Comparison of ENCODE assay signal across 9 cellular contexts in genomic region chr17:81735181-81736102, GRCh38. TPM values are rescaled to one million over a fixed set of nuclear protein-coding genes. Genes with fewer than 3 reads are reported as not detected.
DNase-seq lines count a peak whose midpoint lies in the region; ATAC-seq, FAIRE-seq and TF ChIP-seq lines count a peak whose summit lies in the region.
"Had no signal": no experiment of that assay in that cellular context is flagged by ENCODE, and none has a peak within 500 bp of the region (broad histone marks: within the 10 kb centered on the region; RNA-seq: fewer than 3 reads in every experiment).

No MANE protein-coding gene starts in this region.

- H3K27ac Mint-ChIP-seq in WTC11 = 0 out of 2 replicates have a peak overlapping the region, but pooled peaks have one; percentile 12

- no peaks in the 10 kb centered on the region for H3K36me3 ChIP-seq in HepG2 (replicated peaks in 1 of 2; ENCODE audit: control insufficient read depth in 1 of 2, insufficient read depth in 2 of 2, low read length in 2 of 2)

- H3K4me1 ChIP-seq in HepG2 (ENCODE audit: insufficient read depth, low read length) = peaks cover 45% of the 10 kb centered on the region

- H3K27ac ChIP-seq in HepG2 (ENCODE audit: extremely low read length, insufficient read depth, low read length) = no peak overlapping the region

- H3K36me3 Mint-ChIP-seq in WTC11 = no peaks in the 10 kb centered on the region

- peak overlapping the region; percentile 69 for H3K4me2 ChIP-seq in HepG2 (ENCODE audit: low read depth, low read length)

- H4K20me1 ChIP-seq in HepG2 (ENCODE audit: insufficient read depth, low read length) = no peaks in the 10 kb centered on the region

- TF ChIP-seq EP300 in HepG2 (IDR thresholded peaks at IDR 0.05; ENCODE audit: low read depth in 2 of 2, low read length in 2 of 2) (no peak), HepG2 (CRISPR knock-in tag; IDR thresholded peaks at IDR 0.05; ENCODE audit: borderline replicate concordance) (no peak)

- CTCF ChIA-PET in WTC11 (lab: Charles Lee) (interaction anchor here (0.6 to 1.4 kb wide), 10 partner anchors 42 to 182 kb away, joined by 3 to 7 read pairs (median 4); partner anchors contain the start of gene SIRT7), HepG2 (lab: Yijun Ruan, JAX; ENCODE audit: low intra/inter-chr PET ratio, low total read pairs) (no interaction called here)

- FAIRE-seq in HepG2 (lab: Jason Lieb, UNC) = peak; percentile 42
- FAIRE-seq: TTC549 had no signal

- H3K27me3 Mint-ChIP-seq in WTC11 (ENCODE audit: low read depth) = no peaks in the 10 kb centered on the region

- no peak overlapping the region for H3K9ac ChIP-seq in HepG2 (ENCODE audit: insufficient read depth, low read depth, low read length)

- TF ChIP-seq CTCF in WTC11 (IDR thresholded peaks at IDR 0.05) (no peak), HepG2 (CRISPR knock-in tag; IDR thresholded peaks at IDR 0.05) (no peak)

- H3K27me3 ChIP-seq in HepG2 (ENCODE audit: control insufficient read depth in 1 of 2, insufficient read depth in 2 of 2, low read length in 2 of 2) = peaks cover 9 to 65% of the 10 kb centered on the region in 2 experiments

- no peaks in the 10 kb centered on the region for H3K9me3 ChIP-seq in HepG2 (ENCODE audit: low read length)

- WGBS in HepG2 (ENCODE audit: low lambda C conversion rate) = 19% methylated on average over 17 of the region's 35 CpGs

- no peaks in the 10 kb centered on the region for H3K9me3 Mint-ChIP-seq in WTC11

- no peaks in the 10 kb centered on the region for H3K79me2 ChIP-seq in HepG2 (ENCODE audit: insufficient read depth, low read length)

- H3K4me3 ChIP-seq in HepG2 (replicated peaks in 1 of 3; ENCODE audit: insufficient read depth in 1 of 3, low read depth in 2 of 3, low read length in 3 of 3) = peak overlapping the region in 1 of 3 experiments; percentile 57; a peak in 1 of 6 replicates

- no TSS peak for BruUV-seq in HepG2 (replicated peaks; lab: Mats Ljungman, UMichigan)

- H3K4me1 Mint-ChIP-seq in WTC11 = peaks cover 24% of the 10 kb centered on the region

- in situ Hi-C loops in HepG2 (cut with HindIII; ENCODE audit: extremely low pct_ligation_motif_present, low pct_unique_long_range_greater_than_20kb) = no loop called here

- H2AFZ ChIP-seq in HepG2 (ENCODE audit: low read length) = no peak overlapping the region

- no peak for TF ChIP-seq RAD21 in HepG2 (CRISPR knock-in tag; IDR thresholded peaks at IDR 0.05)

- POLR2A ChIA-PET in WTC11 (lab: Charles Lee) (no interaction called here), HepG2 (lab: Yijun Ruan, JAX) (interaction anchor here (0.9 to 2.0 kb wide), 8 partner anchors 8 to 363 kb away, joined by 3 to 15 read pairs (median 4); partner anchors contain the start of genes FASN, MCRIP1 and P4HB)

- ATAC-seq in WTC11 (no peak), HepG2 (peak; percentile 37), GM21737 (IDR thresholded peaks at IDR 0.05; ENCODE audit: unreplicated experiment) (no peak)

- no peak overlapping the region for H3K4me3 Mint-ChIP-seq in WTC11

- no peak for TF ChIP-seq POLR2A in HepG2 (IDR thresholded peaks at IDR 0.05; ENCODE audit: insufficient read depth in 1 of 2, low read depth in 2 of 2, low read length in 2 of 2)

- intact Hi-C loops in HepG2 (cut with micrococcal nuclease; ENCODE audit: unreplicated experiment) = no loop called here

- peak; percentile 42 for DNase-seq in NCI-H146 (lab: John Stamatoyannopoulos, UW)
- no peak for DNase-seq in NCI-H146 treated with DMSO at 0.1 percent for 48 hours (lab: John Stamatoyannopoulos, UW; ENCODE audit: unreplicated experiment)
- peak; percentile 91 to 95 for DNase-seq in Kasumi-1 (lab: John Stamatoyannopoulos, UW)
- no peak for DNase-seq in WTC11 (ENCODE audit: low spot score)
- no peak for DNase-seq in HepG2 (ENCODE audit: low spot score)
- DNase-seq in NCI-H1930 (lab: John Stamatoyannopoulos, UW) = no peak
- DNase-seq in GM19240 (ENCODE audit: insufficient read length, low spot score) = no peak

RNA-seq across cellular contexts. Expression of gene SLC25A10, which starts 23.4 kb away (rescaled TPM):
- total RNA-seq in WTC11 (2021) (34.0 to 38.7 TPM (median 37.9 TPM) in 3 replicates), HepG2 (2016; rRNA removed; fragmentation: Illumina TruSeq; extraction: Trizol) (111 and 140 TPM in 2 replicates)
- total RNA-seq in HepG2 (2016; cell fraction: cytosol; rRNA removed; fragmentation: Illumina TruSeq; extraction: Trizol; ENCODE audit: low read depth) = 76.5 and 89.9 TPM in 2 replicates
- total RNA-seq in HepG2 (2016; cell fraction: insoluble cytoplasmic fraction; rRNA removed; fragmentation: Illumina TruSeq; extraction: Trizol) = 100 and 147 TPM in 2 replicates
- total RNA-seq in HepG2 (2016; cell fraction: membrane; rRNA removed; fragmentation: Illumina TruSeq; extraction: Trizol) = 143 and 165 TPM in 2 replicates
- 53.5 and 61.2 TPM in 2 replicates for total RNA-seq in HepG2 (2016; cell fraction: nucleus; rRNA removed; fragmentation: Illumina TruSeq; extraction: Trizol)
- polyA plus RNA-seq in HepG2 (2011; rRNA removed) = 46.5 and 59.7 TPM in 2 replicates
- polyA plus RNA-seq in HepG2 (2011; cell fraction: cytosol; rRNA removed) = 37.0 and 59.3 TPM in 2 replicates
- 97.5 and 120 TPM in 2 replicates for polyA plus RNA-seq in HepG2 (2011; cell fraction: nucleus; rRNA removed)
- 28.3 and 32.0 TPM in 2 replicates for polyA plus RNA-seq in HepG2 (2012)
- 77.4 and 92.5 TPM in 2 replicates for polyA plus RNA-seq in HepG2 (2016; cell fraction: cytosol; fragmentation: Illumina TruSeq; extraction: Trizol; ENCODE audit: low read depth)
- polyA plus RNA-seq in HepG2 (2016; cell fraction: insoluble cytoplasmic fraction; fragmentation: Illumina TruSeq; extraction: Trizol; ENCODE audit: low read depth) = 90.7 and 117 TPM in 2 replicates
- 117 and 123 TPM in 2 replicates for polyA plus RNA-seq in HepG2 (2016; cell fraction: membrane; fragmentation: Illumina TruSeq; extraction: Trizol; ENCODE audit: low read depth)
- polyA plus RNA-seq in HepG2 (2016; cell fraction: nucleus; fragmentation: Illumina TruSeq; extraction: Trizol; ENCODE audit: insufficient read depth, low read depth) = 106 and 108 TPM in 2 replicates
- 55.9 and 103 TPM in 2 replicates for polyA minus RNA-seq in HepG2 (2011; rRNA and poly(A)+ RNA removed; ENCODE audit: low replicate concordance)
- 23.3 and 25.9 TPM in 2 replicates for polyA minus RNA-seq in HepG2 (2011; cell fraction: cytosol; rRNA and poly(A)+ RNA removed)
- polyA minus RNA-seq in HepG2 (2011; cell fraction: nucleus; rRNA and poly(A)+ RNA removed) = 32.0 and 34.5 TPM in 2 replicates

RNA-seq across cellular contexts. Expression of gene MRPL12, which starts 32.3 kb away (rescaled TPM):
- total RNA-seq in WTC11 (2021) = 134 to 139 TPM (median 136 TPM) in 3 replicates
- total RNA-seq in HepG2 (2016; rRNA removed; fragmentation: Illumina TruSeq; extraction: Trizol) = 39.1 and 72.5 TPM in 2 replicates
- total RNA-seq in HepG2 (2016; cell fraction: cytosol; rRNA removed; fragmentation: Illumina TruSeq; extraction: Trizol; ENCODE audit: low read depth) = 76.8 and 84.3 TPM in 2 replicates
- total RNA-seq in HepG2 (2016; cell fraction: insoluble cytoplasmic fraction; rRNA removed; fragmentation: Illumina TruSeq; extraction: Trizol) = 47.2 and 70.7 TPM in 2 replicates
- 95.6 and 107 TPM in 2 replicates for total RNA-seq in HepG2 (2016; cell fraction: membrane; rRNA removed; fragmentation: Illumina TruSeq; extraction: Trizol)
- total RNA-seq in HepG2 (2016; cell fraction: nucleus; rRNA removed; fragmentation: Illumina TruSeq; extraction: Trizol) = 26.8 and 29.8 TPM in 2 replicates
- polyA plus RNA-seq in HepG2 (2011; rRNA removed) = 94.1 and 112 TPM in 2 replicates
- polyA plus RNA-seq in HepG2 (2011; cell fraction: cytosol; rRNA removed) = 137 and 215 TPM in 2 replicates
- polyA plus RNA-seq in HepG2 (2011; cell fraction: nucleus; rRNA removed) = 94.6 and 96.1 TPM in 2 replicates
- polyA plus RNA-seq in HepG2 (2012) = 83.0 and 86.6 TPM in 2 replicates
- polyA plus RNA-seq in HepG2 (2016; cell fraction: cytosol; fragmentation: Illumina TruSeq; extraction: Trizol; ENCODE audit: low read depth) = 367 and 487 TPM in 2 replicates
- 281 and 289 TPM in 2 replicates for polyA plus RNA-seq in HepG2 (2016; cell fraction: insoluble cytoplasmic fraction; fragmentation: Illumina TruSeq; extraction: Trizol; ENCODE audit: low read depth)
- 273 and 345 TPM in 2 replicates for polyA plus RNA-seq in HepG2 (2016; cell fraction: membrane; fragmentation: Illumina TruSeq; extraction: Trizol; ENCODE audit: low read depth)
- 148 and 167 TPM in 2 replicates for polyA plus RNA-seq in HepG2 (2016; cell fraction: nucleus; fragmentation: Illumina TruSeq; extraction: Trizol; ENCODE audit: insufficient read depth, low read depth)
- polyA minus RNA-seq in HepG2 (2011; rRNA and poly(A)+ RNA removed; ENCODE audit: low replicate concordance) = 58.6 and 62.0 TPM in 2 replicates
- polyA minus RNA-seq in HepG2 (2011; cell fraction: cytosol; rRNA and poly(A)+ RNA removed) = 34.6 and 36.8 TPM in 2 replicates
- 24.0 and 29.4 TPM in 2 replicates for polyA minus RNA-seq in HepG2 (2011; cell fraction: nucleus; rRNA and poly(A)+ RNA removed)

RNA-seq across cellular contexts. Expression of gene HGS, which starts 51.6 kb away (rescaled TPM):
- 83.7 to 113 TPM (median 90.8 TPM) in 3 replicates for total RNA-seq in WTC11 (2021)
- 54.1 and 73.3 TPM in 2 replicates for total RNA-seq in HepG2 (2016; rRNA removed; fragmentation: Illumina TruSeq; extraction: Trizol)
- total RNA-seq in HepG2 (2016; cell fraction: cytosol; rRNA removed; fragmentation: Illumina TruSeq; extraction: Trizol; ENCODE audit: low read depth) = 23.7 and 25.3 TPM in 2 replicates
- total RNA-seq in HepG2 (2016; cell fraction: insoluble cytoplasmic fraction; rRNA removed; fragmentation: Illumina TruSeq; extraction: Trizol) = 46.3 and 75.5 TPM in 2 replicates
- total RNA-seq in HepG2 (2016; cell fraction: membrane; rRNA removed; fragmentation: Illumina TruSeq; extraction: Trizol) = 26.2 and 27.2 TPM in 2 replicates
- total RNA-seq in HepG2 (2016; cell fraction: nucleus; rRNA removed; fragmentation: Illumina TruSeq; extraction: Trizol) = 61.6 and 70.3 TPM in 2 replicates
- polyA plus RNA-seq in HepG2 (2011; rRNA removed) = 78.1 and 85.3 TPM in 2 replicates
- 23.0 and 37.1 TPM in 2 replicates for polyA plus RNA-seq in HepG2 (2011; cell fraction: cytosol; rRNA removed)
- 599 and 842 TPM in 2 replicates for polyA plus RNA-seq in HepG2 (2011; cell fraction: nucleus; rRNA removed)
- polyA plus RNA-seq in HepG2 (2012) = 50.3 and 58.5 TPM in 2 replicates
- polyA plus RNA-seq in HepG2 (2016; cell fraction: cytosol; fragmentation: Illumina TruSeq; extraction: Trizol; ENCODE audit: low read depth) = 10.3 and 14.6 TPM in 2 replicates
- polyA plus RNA-seq in HepG2 (2016; cell fraction: insoluble cytoplasmic fraction; fragmentation: Illumina TruSeq; extraction: Trizol; ENCODE audit: low read depth) = 49.0 and 65.5 TPM in 2 replicates
- 20.0 and 26.0 TPM in 2 replicates for polyA plus RNA-seq in HepG2 (2016; cell fraction: membrane; fragmentation: Illumina TruSeq; extraction: Trizol; ENCODE audit: low read depth)
- 239 and 240 TPM in 2 replicates for polyA plus RNA-seq in HepG2 (2016; cell fraction: nucleus; fragmentation: Illumina TruSeq; extraction: Trizol; ENCODE audit: insufficient read depth, low read depth)
- 124 and 132 TPM in 2 replicates for polyA minus RNA-seq in HepG2 (2011; rRNA and poly(A)+ RNA removed; ENCODE audit: low replicate concordance)
- 22.8 and 27.9 TPM in 2 replicates for polyA minus RNA-seq in HepG2 (2011; cell fraction: cytosol; rRNA and poly(A)+ RNA removed)
- polyA minus RNA-seq in HepG2 (2011; cell fraction: nucleus; rRNA and poly(A)+ RNA removed) = 76.9 and 79.1 TPM in 2 replicates

RNA-seq across cellular contexts. Expression of gene ARL16, which starts 51.8 kb away (rescaled TPM):
- total RNA-seq in WTC11 (2021) (44.7 to 46.7 TPM (median 45.4 TPM) in 3 replicates), HepG2 (2016; rRNA removed; fragmentation: Illumina TruSeq; extraction: Trizol) (18.8 and 20.8 TPM in 2 replicates)
- 17.5 and 20.2 TPM in 2 replicates for total RNA-seq in HepG2 (2016; cell fraction: cytosol; rRNA removed; fragmentation: Illumina TruSeq; extraction: Trizol; ENCODE audit: low read depth)
- 21.5 and 21.9 TPM in 2 replicates for total RNA-seq in HepG2 (2016; cell fraction: insoluble cytoplasmic fraction; rRNA removed; fragmentation: Illumina TruSeq; extraction: Trizol)
- 24.3 and 26.3 TPM in 2 replicates for total RNA-seq in HepG2 (2016; cell fraction: membrane; rRNA removed; fragmentation: Illumina TruSeq; extraction: Trizol)
- 10.5 and 14.3 TPM in 2 replicates for total RNA-seq in HepG2 (2016; cell fraction: nucleus; rRNA removed; fragmentation: Illumina TruSeq; extraction: Trizol)
- 30.8 and 32.1 TPM in 2 replicates for polyA plus RNA-seq in HepG2 (2011; rRNA removed)
- 30.7 and 36.8 TPM in 2 replicates for polyA plus RNA-seq in HepG2 (2011; cell fraction: cytosol; rRNA removed)
- polyA plus RNA-seq in HepG2 (2011; cell fraction: nucleus; rRNA removed) = 21.1 and 26.0 TPM in 2 replicates
- 16.3 and 19.8 TPM in 2 replicates for polyA plus RNA-seq in HepG2 (2012)
- polyA plus RNA-seq in HepG2 (2016; cell fraction: cytosol; fragmentation: Illumina TruSeq; extraction: Trizol; ENCODE audit: low read depth) = 22.8 and 26.9 TPM in 2 replicates
- 25.4 and 25.5 TPM in 2 replicates for polyA plus RNA-seq in HepG2 (2016; cell fraction: insoluble cytoplasmic fraction; fragmentation: Illumina TruSeq; extraction: Trizol; ENCODE audit: low read depth)
- polyA plus RNA-seq in HepG2 (2016; cell fraction: membrane; fragmentation: Illumina TruSeq; extraction: Trizol; ENCODE audit: low read depth) = 24.7 and 30.0 TPM in 2 replicates
- 41.6 and 53.5 TPM in 2 replicates for polyA plus RNA-seq in HepG2 (2016; cell fraction: nucleus; fragmentation: Illumina TruSeq; extraction: Trizol; ENCODE audit: insufficient read depth, low read depth)
- 17.2 and 24.1 TPM in 2 replicates for polyA minus RNA-seq in HepG2 (2011; rRNA and poly(A)+ RNA removed; ENCODE audit: low replicate concordance)
- 4.7 and 5.4 TPM in 2 replicates for polyA minus RNA-seq in HepG2 (2011; cell fraction: cytosol; rRNA and poly(A)+ RNA removed)
- polyA minus RNA-seq in HepG2 (2011; cell fraction: nucleus; rRNA and poly(A)+ RNA removed) = 10.7 and 14.5 TPM in 2 replicates

Comparison
In these comparisons a context has a peak if more than half of its experiments do, and no peak if none do; other contexts are left out.
1. DNase-seq: peak in NCI-H146 (single experiment) and Kasumi-1 (2 of 2); none in NCI-H146 treated with DMSO at 0.1 percent for 48 hours (single experiment), WTC11 (single experiment), HepG2 (single experiment), NCI-H1930 (0 of 2) and GM19240 (single experiment).